ENCODE assay signal across 14 cellular contexts in the genomic region with DNA sequence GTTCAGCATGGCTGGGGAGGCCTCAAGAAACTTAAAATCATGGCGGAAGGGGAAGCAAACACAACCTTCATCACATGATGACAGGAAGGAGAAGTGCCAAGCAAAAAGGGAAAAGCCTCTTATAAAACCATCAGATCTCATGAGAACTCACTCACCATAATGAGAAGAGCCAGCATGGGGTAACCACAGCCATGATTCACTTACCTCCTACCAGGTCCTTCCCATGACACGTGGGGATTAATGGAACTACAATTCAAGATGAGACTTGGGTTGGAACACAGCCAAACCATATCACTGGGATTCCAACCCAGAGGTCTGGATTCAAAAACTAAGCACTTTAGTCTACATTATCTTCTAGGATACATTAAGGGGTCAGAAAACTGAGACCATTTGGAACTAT.
"Had no signal": no experiment of that assay in that cellular context is flagged by ENCODE, and none has a peak within 500 bp of the region (broad histone marks: within the 10 kb centered on the region; RNA-seq: fewer than 3 reads in every experiment).

No MANE protein-coding gene starts in this region.

- H3K27me3 ChIP-seq: right lobe of liver, upper lobe of left lung had no signal

- H3K4me1 ChIP-seq: psoas muscle, right lobe of liver, upper lobe of left lung had no signal

- DNase-seq: activated CD4-positive, alpha-beta T cell treated with anti-CD3 and anti-CD28 coated beads for 1 hour; activated CD4-positive, alpha-beta T cell treated with anti-CD3 and anti-CD28 coated beads, Interleukin-2, amount 50 U/mL, for 48 hours; activated effector memory CD4-positive, alpha-beta T cell treated with anti-CD3 and anti-CD28 coated beads, Interleukin-2, amount 50 U/mL, for 16 hours; activated T-cell treated with anti-CD3 and anti-CD28 coated beads, Interleukin-2, amount 50 U/mL, for 48 hours; amniotic stem cell; endodermal cell; midbrain; psoas muscle; right lobe of liver; stimulated activated naive CD8-positive, alpha-beta T cell treated with anti-CD3 and anti-CD28 coated beads, Interleukin-15, amount 100 ng/mL, for 72 hours; T-cell; T-helper 9 cell; upper lobe of left lung had no signal

- H3K27ac ChIP-seq: psoas muscle, right lobe of liver, upper lobe of left lung had no signal

- H3K4me3 ChIP-seq: lung, psoas muscle, right lobe of liver, upper lobe of left lung had no signal

- H3K9me3 ChIP-seq: psoas muscle, right lobe of liver, upper lobe of left lung had no signal

- H3K36me3 ChIP-seq: right lobe of liver, upper lobe of left lung had no signal
